1 cellular context compared by ENCODE assay signal in the genomic region with DNA sequence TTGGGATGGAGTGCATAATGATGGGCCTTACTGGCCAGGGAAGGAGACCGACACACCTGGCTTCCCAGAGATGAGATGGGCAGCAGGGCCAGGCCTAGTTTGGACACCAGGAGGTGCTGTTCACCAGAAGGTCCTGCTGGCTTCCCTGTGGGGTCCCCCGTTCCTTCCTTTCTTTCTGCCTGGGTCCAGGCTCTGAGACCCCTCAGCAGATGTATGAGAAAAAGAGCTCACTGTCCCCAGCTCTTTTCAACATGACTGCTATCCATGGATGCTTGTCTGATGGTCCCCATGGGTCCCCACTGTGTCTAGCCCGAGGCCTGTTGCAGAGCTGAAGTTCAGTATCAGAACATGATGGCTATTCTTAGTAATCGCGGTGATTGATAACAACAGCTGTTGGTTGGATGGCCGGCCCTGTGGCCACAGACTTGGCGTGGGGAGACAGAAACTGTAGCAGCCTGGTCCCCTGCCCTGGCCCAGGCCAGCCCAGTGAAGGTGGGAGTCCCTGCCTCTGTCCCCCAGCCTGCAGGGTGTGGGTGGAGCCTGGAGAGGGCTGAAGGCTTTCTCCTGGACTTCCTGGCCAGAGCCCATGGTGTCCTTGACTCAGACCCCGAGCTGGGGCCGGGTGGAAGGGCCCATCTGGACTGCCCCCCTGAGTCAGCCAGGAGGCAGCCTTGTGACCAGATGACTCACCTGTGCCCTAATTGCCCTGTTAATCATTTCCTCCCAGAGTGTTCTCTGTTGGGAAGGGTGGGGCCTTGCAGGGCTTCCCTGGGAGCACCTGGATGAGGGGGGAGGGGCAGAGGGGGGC.
TF ChIP-seq lines count a peak whose summit lies in the region.

No MANE protein-coding gene starts in this region.

TF ChIP-seq in HepG2, 621 proteins besides CTCF, POLR2A, EP300 and RAD21 (continued from another document and continues in another):
- TF ChIP-seq, protein P1, sequence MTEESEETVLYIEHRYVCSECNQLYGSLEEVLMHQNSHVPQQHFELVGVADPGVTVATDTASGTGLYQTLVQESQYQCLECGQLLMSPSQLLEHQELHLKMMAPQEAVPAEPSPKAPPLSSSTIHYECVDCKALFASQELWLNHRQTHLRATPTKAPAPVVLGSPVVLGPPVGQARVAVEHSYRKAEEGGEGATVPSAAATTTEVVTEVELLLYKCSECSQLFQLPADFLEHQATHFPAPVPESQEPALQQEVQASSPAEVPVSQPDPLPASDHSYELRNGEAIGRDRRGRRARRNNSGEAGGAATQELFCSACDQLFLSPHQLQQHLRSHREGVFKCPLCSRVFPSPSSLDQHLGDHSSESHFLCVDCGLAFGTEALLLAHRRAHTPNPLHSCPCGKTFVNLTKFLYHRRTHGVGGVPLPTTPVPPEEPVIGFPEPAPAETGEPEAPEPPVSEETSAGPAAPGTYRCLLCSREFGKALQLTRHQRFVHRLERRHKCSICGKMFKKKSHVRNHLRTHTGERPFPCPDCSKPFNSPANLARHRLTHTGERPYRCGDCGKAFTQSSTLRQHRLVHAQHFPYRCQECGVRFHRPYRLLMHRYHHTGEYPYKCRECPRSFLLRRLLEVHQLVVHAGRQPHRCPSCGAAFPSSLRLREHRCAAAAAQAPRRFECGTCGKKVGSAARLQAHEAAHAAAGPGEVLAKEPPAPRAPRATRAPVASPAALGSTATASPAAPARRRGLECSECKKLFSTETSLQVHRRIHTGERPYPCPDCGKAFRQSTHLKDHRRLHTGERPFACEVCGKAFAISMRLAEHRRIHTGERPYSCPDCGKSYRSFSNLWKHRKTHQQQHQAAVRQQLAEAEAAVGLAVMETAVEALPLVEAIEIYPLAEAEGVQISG (CRISPR knock-in tag; IDR thresholded peaks at IDR 0.05), result peak; percentile 58
- TF ChIP-seq IRF2 (CRISPR knock-in tag; IDR thresholded peaks at IDR 0.05), result peak; percentile 74
- no peak for TF ChIP-seq ZNF503 (CRISPR knock-in tag; IDR thresholded peaks at IDR 0.05)
- TF ChIP-seq ZNF737 (CRISPR knock-in tag; IDR thresholded peaks at IDR 0.05; ENCODE audit: borderline replicate concordance), result no peak
- TF ChIP-seq ZNF205 (CRISPR knock-in tag; IDR thresholded peaks at IDR 0.05), result no peak
- TF ChIP-seq HMG20A (CRISPR knock-in tag; IDR thresholded peaks at IDR 0.05; ENCODE audit: borderline replicate concordance), result peak; percentile 64; the same call in 1 of the 2 replicates
- TF ChIP-seq SALL2 (CRISPR knock-in tag; IDR thresholded peaks at IDR 0.05), result no peak; the same call in 1 of the 2 replicates
- no peak for TF ChIP-seq DR1 (CRISPR knock-in tag; IDR thresholded peaks at IDR 0.05)
- no peak for TF ChIP-seq MYNN (CRISPR knock-in tag; IDR thresholded peaks at IDR 0.05; ENCODE audit: low read depth)
- no peak for TF ChIP-seq MBD4 (IDR thresholded peaks at IDR 0.05; ENCODE audit: borderline replicate concordance, low read length)
- TF ChIP-seq ZNF263 (CRISPR knock-in tag; IDR thresholded peaks at IDR 0.05), result peak; percentile 85
- 0 out of 2 replicates have a peak, but pooled peaks have one; percentile 87 for TF ChIP-seq ZBTB10 (CRISPR knock-in tag; IDR thresholded peaks at IDR 0.05; ENCODE audit: borderline replicate concordance)
- TF ChIP-seq MTA1 (CRISPR knock-in tag; IDR thresholded peaks at IDR 0.05; ENCODE audit: borderline replicate concordance), result peak; percentile 47; the same call in 1 of the 2 replicates
- no peak for TF ChIP-seq PRPF4 (IDR thresholded peaks at IDR 0.05; ENCODE audit: low read depth, low read length, poor library complexity, severe bottlenecking)
- TF ChIP-seq, protein P2, sequence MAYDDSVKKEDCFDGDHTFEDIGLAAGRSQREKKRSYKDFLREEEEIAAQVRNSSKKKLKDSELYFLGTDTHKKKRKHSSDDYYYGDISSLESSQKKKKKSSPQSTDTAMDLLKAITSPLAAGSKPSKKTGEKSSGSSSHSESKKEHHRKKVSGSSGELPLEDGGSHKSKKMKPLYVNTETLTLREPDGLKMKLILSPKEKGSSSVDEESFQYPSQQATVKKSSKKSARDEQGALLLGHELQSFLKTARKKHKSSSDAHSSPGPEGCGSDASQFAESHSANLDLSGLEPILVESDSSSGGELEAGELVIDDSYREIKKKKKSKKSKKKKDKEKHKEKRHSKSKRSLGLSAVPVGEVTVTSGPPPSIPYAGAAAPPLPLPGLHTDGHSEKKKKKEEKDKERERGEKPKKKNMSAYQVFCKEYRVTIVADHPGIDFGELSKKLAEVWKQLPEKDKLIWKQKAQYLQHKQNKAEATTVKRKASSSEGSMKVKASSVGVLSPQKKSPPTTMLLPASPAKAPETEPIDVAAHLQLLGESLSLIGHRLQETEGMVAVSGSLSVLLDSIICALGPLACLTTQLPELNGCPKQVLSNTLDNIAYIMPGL (CRISPR knock-in tag; IDR thresholded peaks at IDR 0.05; ENCODE audit: borderline replicate concordance in 1 of 2, low read depth in 1 of 2), result peak; percentile 71 to 78
- TF ChIP-seq ZNF563 (CRISPR knock-in tag; IDR thresholded peaks at IDR 0.05), result no peak
- no peak; the same call in 1 of the 2 replicates for TF ChIP-seq PHF8 (CRISPR knock-in tag; IDR thresholded peaks at IDR 0.05)
- no peak for TF ChIP-seq FLYWCH1 (CRISPR knock-in tag; IDR thresholded peaks at IDR 0.05)
- TF ChIP-seq, protein P3, sequence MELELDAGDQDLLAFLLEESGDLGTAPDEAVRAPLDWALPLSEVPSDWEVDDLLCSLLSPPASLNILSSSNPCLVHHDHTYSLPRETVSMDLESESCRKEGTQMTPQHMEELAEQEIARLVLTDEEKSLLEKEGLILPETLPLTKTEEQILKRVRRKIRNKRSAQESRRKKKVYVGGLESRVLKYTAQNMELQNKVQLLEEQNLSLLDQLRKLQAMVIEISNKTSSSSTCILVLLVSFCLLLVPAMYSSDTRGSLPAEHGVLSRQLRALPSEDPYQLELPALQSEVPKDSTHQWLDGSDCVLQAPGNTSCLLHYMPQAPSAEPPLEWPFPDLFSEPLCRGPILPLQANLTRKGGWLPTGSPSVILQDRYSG (CRISPR knock-in tag; IDR thresholded peaks at IDR 0.05), result no peak
- TF ChIP-seq ZNF337 (CRISPR knock-in tag; IDR thresholded peaks at IDR 0.05; ENCODE audit: borderline replicate concordance, low read depth), result no peak
- TF ChIP-seq PCBP1 (IDR thresholded peaks at IDR 0.05; ENCODE audit: borderline replicate concordance, low read depth, low read length), result no peak
- TF ChIP-seq FIP1L1 (IDR thresholded peaks at IDR 0.05; ENCODE audit: borderline replicate concordance, insufficient read depth, low read depth, low read length), result 0 out of 2 replicates have a peak, but pooled peaks have one; percentile 56
- TF ChIP-seq RARG (CRISPR knock-in tag; IDR thresholded peaks at IDR 0.05; ENCODE audit: low read depth), result no peak
- TF ChIP-seq KDM2A (CRISPR knock-in tag; IDR thresholded peaks at IDR 0.05; ENCODE audit: borderline replicate concordance, low read depth), result peak; percentile 10; the same call in 1 of the 2 replicates
- TF ChIP-seq HCFC1 (IDR thresholded peaks at IDR 0.05; ENCODE audit: low read depth, low read length), result 0 out of 2 replicates have a peak, but pooled peaks have one; percentile 15
- no peak for TF ChIP-seq ZNF749 (CRISPR knock-in tag; IDR thresholded peaks at IDR 0.05; ENCODE audit: borderline replicate concordance)
- TF ChIP-seq ZNF878 (CRISPR knock-in tag; IDR thresholded peaks at IDR 0.05), result peak; percentile 92; the same call in 1 of the 2 replicates
- TF ChIP-seq, protein P4, sequence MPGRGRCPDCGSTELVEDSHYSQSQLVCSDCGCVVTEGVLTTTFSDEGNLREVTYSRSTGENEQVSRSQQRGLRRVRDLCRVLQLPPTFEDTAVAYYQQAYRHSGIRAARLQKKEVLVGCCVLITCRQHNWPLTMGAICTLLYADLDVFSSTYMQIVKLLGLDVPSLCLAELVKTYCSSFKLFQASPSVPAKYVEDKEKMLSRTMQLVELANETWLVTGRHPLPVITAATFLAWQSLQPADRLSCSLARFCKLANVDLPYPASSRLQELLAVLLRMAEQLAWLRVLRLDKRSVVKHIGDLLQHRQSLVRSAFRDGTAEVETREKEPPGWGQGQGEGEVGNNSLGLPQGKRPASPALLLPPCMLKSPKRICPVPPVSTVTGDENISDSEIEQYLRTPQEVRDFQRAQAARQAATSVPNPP (CRISPR knock-in tag; IDR thresholded peaks at IDR 0.05), result no peak
- TF ChIP-seq RORA (CRISPR knock-in tag; IDR thresholded peaks at IDR 0.05), result no peak
- peak; percentile 9 for TF ChIP-seq IKZF4 (CRISPR knock-in tag; IDR thresholded peaks at IDR 0.05; ENCODE audit: borderline replicate concordance, low read depth, not compliant biosample characterization)
- peak; percentile 72 for TF ChIP-seq ZNF619 (CRISPR knock-in tag; IDR thresholded peaks at IDR 0.05)
- peak; percentile 82; the same call in 1 of the 2 replicates for TF ChIP-seq SNAI1 (CRISPR knock-in tag; IDR thresholded peaks at IDR 0.05; ENCODE audit: borderline replicate concordance)
- TF ChIP-seq HOXA7 (CRISPR knock-in tag; IDR thresholded peaks at IDR 0.05), result no peak
- TF ChIP-seq, protein P5, sequence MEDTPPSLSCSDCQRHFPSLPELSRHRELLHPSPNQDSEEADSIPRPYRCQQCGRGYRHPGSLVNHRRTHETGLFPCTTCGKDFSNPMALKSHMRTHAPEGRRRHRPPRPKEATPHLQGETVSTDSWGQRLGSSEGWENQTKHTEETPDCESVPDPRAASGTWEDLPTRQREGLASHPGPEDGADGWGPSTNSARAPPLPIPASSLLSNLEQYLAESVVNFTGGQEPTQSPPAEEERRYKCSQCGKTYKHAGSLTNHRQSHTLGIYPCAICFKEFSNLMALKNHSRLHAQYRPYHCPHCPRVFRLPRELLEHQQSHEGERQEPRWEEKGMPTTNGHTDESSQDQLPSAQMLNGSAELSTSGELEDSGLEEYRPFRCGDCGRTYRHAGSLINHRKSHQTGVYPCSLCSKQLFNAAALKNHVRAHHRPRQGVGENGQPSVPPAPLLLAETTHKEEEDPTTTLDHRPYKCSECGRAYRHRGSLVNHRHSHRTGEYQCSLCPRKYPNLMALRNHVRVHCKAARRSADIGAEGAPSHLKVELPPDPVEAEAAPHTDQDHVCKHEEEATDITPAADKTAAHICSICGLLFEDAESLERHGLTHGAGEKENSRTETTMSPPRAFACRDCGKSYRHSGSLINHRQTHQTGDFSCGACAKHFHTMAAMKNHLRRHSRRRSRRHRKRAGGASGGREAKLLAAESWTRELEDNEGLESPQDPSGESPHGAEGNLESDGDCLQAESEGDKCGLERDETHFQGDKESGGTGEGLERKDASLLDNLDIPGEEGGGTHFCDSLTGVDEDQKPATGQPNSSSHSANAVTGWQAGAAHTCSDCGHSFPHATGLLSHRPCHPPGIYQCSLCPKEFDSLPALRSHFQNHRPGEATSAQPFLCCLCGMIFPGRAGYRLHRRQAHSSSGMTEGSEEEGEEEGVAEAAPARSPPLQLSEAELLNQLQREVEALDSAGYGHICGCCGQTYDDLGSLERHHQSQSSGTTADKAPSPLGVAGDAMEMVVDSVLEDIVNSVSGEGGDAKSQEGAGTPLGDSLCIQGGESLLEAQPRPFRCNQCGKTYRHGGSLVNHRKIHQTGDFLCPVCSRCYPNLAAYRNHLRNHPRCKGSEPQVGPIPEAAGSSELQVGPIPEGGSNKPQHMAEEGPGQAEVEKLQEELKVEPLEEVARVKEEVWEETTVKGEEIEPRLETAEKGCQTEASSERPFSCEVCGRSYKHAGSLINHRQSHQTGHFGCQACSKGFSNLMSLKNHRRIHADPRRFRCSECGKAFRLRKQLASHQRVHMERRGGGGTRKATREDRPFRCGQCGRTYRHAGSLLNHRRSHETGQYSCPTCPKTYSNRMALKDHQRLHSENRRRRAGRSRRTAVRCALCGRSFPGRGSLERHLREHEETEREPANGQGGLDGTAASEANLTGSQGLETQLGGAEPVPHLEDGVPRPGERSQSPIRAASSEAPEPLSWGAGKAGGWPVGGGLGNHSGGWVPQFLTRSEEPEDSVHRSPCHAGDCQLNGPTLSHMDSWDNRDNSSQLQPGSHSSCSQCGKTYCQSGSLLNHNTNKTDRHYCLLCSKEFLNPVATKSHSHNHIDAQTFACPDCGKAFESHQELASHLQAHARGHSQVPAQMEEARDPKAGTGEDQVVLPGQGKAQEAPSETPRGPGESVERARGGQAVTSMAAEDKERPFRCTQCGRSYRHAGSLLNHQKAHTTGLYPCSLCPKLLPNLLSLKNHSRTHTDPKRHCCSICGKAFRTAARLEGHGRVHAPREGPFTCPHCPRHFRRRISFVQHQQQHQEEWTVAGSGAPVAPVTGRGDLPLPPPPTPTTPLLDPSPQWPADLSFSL (CRISPR knock-in tag; IDR thresholded peaks at IDR 0.05), result no peak
- TF ChIP-seq MTF2 (CRISPR knock-in tag; IDR thresholded peaks at IDR 0.05; ENCODE audit: borderline replicate concordance), result 0 out of 2 replicates have a peak, but pooled peaks have one; percentile 51
